In the genomic region with DNA sequence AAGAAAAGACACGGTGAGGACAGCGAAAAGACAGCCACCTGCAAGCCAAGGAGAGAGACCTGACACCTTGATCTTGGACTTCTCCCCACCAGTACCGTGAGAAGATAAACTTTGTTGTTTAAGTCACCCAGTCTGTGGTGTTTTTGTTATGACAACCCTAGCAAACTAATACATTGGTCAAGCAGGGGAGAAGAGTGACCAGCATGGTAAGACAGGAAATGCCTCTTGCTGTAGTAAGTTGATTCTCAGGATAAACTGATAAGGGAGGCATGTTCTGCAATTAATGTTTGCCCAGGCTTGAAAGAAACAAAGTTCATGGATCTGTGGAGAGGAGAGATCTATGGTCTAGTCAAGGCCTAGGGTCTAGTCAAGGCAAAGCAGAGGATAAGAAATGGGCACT, we compare ENCODE assay signal across 20 cellular contexts.
DNase-seq lines count a peak whose midpoint lies in the region; FAIRE-seq and TF ChIP-seq lines count a peak whose summit lies in the region.
"Had no signal": no experiment of that assay in that cellular context is flagged by ENCODE, and none has a peak within 500 bp of the region (broad histone marks: within the 10 kb centered on the region; RNA-seq: fewer than 3 reads in every experiment).

No MANE protein-coding gene starts in this region.

- H3K27me3 ChIP-seq in ACC112 (ENCODE audit: insufficient read depth, low read length) (no peaks in the 10 kb centered on the region), bronchial epithelial cell (ENCODE audit: control insufficient read depth, insufficient read depth, low read length) (no peaks in the 10 kb centered on the region), mesenchymal stem cell (ENCODE audit: control insufficient read depth in 1 of 2, insufficient read depth in 1 of 2, low read length in 2 of 2) (no peaks in the 10 kb centered on the region)
- H3K27me3 ChIP-seq: BLaER1 had no signal

- no peaks in the 10 kb centered on the region for H3K9me3 ChIP-seq in mesenchymal stem cell (ENCODE audit: control insufficient read depth, low read length)
- H3K9me3 ChIP-seq: BLaER1 had no signal

- peak overlapping the region; percentile 61 for H4K8ac ChIP-seq in mesenchymal stem cell (ENCODE audit: low read length)

- peaks cover 2% of the 10 kb centered on the region for H3K79me2 ChIP-seq in ACC112 (ENCODE audit: control insufficient read depth, insufficient read depth, low read length, unreplicated experiment)

- peaks cover 33% of the 10 kb centered on the region for H3K4me1 ChIP-seq in ACC112 (ENCODE audit: control insufficient read depth, insufficient read depth, low read length, unreplicated experiment)
- no peaks in the 10 kb centered on the region for H3K4me1 ChIP-seq in mesenchymal stem cell (ENCODE audit: control insufficient read depth, insufficient read depth, low read depth, low read length)

- peak overlapping the region; percentile 27 to 85 for H3K23ac ChIP-seq in mesenchymal stem cell (ENCODE audit: low read length in 2 of 2)

- FAIRE-seq in bronchial epithelial cell (lab: Jason Lieb, UNC), result no peak
- FAIRE-seq: A204.1, GM12891, K562 had no signal

- H3K27ac ChIP-seq in ACC112 (ENCODE audit: low read depth, low read length) (peak overlapping the region; percentile 55), mesenchymal stem cell (ENCODE audit: low read length, poor library complexity, severe bottlenecking) (no peak overlapping the region)
- H3K27ac ChIP-seq: BLaER1, PC-9, RWPE1 had no signal

- no peak overlapping the region for H2AK5ac ChIP-seq in mesenchymal stem cell (ENCODE audit: low read length, severe bottlenecking)

- H3K36me3 ChIP-seq in ACC112 (ENCODE audit: insufficient read depth, low read length) (no peaks in the 10 kb centered on the region), bronchial epithelial cell (ENCODE audit: control insufficient read depth, insufficient read depth, low read length) (no peaks in the 10 kb centered on the region), mesenchymal stem cell (ENCODE audit: control insufficient read depth in 1 of 2, insufficient read depth in 2 of 2, low read depth in 1 of 2, low read length in 2 of 2) (no peaks in the 10 kb centered on the region)
- H3K36me3 ChIP-seq: BLaER1 had no signal

- no peak overlapping the region for H2BK15ac ChIP-seq in mesenchymal stem cell (ENCODE audit: low read depth, poor library complexity, severe bottlenecking)

- H3K4me3 ChIP-seq in ACC112 (ENCODE audit: low read depth, low read length) (no peak overlapping the region), bronchial epithelial cell (ENCODE audit: low read depth, low read length) (no peak overlapping the region), mesenchymal stem cell (ENCODE audit: insufficient read depth in 1 of 2, low read depth in 1 of 2, low read length in 2 of 2) (no peak overlapping the region)
- H3K4me3 ChIP-seq: BLaER1, K562, PC-9 had no signal

- no peak overlapping the region for H2BK5ac ChIP-seq in mesenchymal stem cell (ENCODE audit: low read depth, low read length, poor library complexity, severe bottlenecking)

- TF ChIP-seq CTCF in bronchial epithelial cell (IDR thresholded peaks at IDR 0.05; ENCODE audit: insufficient read depth, low read length, severe bottlenecking), result no peak

- WGBS in mesenchymal stem cell, result 86% methylated on average over 3 of the region's 3 CpGs

- no peak overlapping the region for H3K4ac ChIP-seq in mesenchymal stem cell (ENCODE audit: low read depth in 1 of 2, low read length in 2 of 2)

- H3K14ac ChIP-seq in mesenchymal stem cell (ENCODE audit: low read length in 2 of 2), result peak overlapping the region in 1 of 2 experiments; percentile 27

- DNase-seq in NCI-H226 (peak; percentile 59), bronchial epithelial cell (ENCODE audit: low read depth) (peak; percentile 46), mesenchymal stem cell (peak; percentile 78), germinal center (ENCODE audit: low spot score) (no peak), KG1 (lab: John Stamatoyannopoulos, UW) (no peak), NK-92 (lab: John Stamatoyannopoulos, UW; ENCODE audit: unreplicated experiment) (no peak), LoVo (ENCODE audit: low spot score) (no peak)
- DNase-seq: GOT3, NCI-H1417, NCI-H187, NCI-H2107, NCI-H2227 treated with DMSO at 0.1 percent for 48 hours, NCI-H524, PC-9 had no signal

- H2BK12ac ChIP-seq in mesenchymal stem cell (ENCODE audit: low read length in 2 of 2), result peak overlapping the region in 1 of 2 experiments; percentile 57

- no peak overlapping the region for H2BK120ac ChIP-seq in mesenchymal stem cell (ENCODE audit: low read depth, low read length)

- H4K91ac ChIP-seq in mesenchymal stem cell (ENCODE audit: low read length), result peak overlapping the region; percentile 12

- no peaks in the 10 kb centered on the region for H3K79me1 ChIP-seq in mesenchymal stem cell (replicated peaks; ENCODE audit: low read length, poor library complexity, severe bottlenecking)

- H3K9ac ChIP-seq in mesenchymal stem cell (ENCODE audit: low read length), result no peak overlapping the region
- H3K9ac ChIP-seq: BLaER1 had no signal

- H2AFZ ChIP-seq in ACC112 (ENCODE audit: low read length, unreplicated experiment), result no peak overlapping the region
- no peak overlapping the region for H2AFZ ChIP-seq in mesenchymal stem cell (ENCODE audit: low read depth, low read length)
- H2AFZ ChIP-seq: PC-9 had no signal

- H3K4me2 ChIP-seq in mesenchymal stem cell (ENCODE audit: low read length, poor library complexity, severe bottlenecking), result no peak overlapping the region
- H3K4me2 ChIP-seq: BLaER1, PC-9 had no signal

- H3K18ac ChIP-seq in mesenchymal stem cell (ENCODE audit: low read depth in 1 of 2, low read length in 2 of 2), result peak overlapping the region in 1 of 2 experiments; percentile 49

Comparison
In these comparisons a context has a peak if more than half of its experiments do, and no peak if none do; other contexts are left out.
1. DNase-seq: peak in NCI-H226 (single experiment), bronchial epithelial cell (single experiment) and mesenchymal stem cell (single experiment); none in germinal center (single experiment), KG1 (single experiment), NK-92 (single experiment) and LoVo (single experiment).